ENCODE assay signal across 2 cellular contexts in the genomic region with DNA sequence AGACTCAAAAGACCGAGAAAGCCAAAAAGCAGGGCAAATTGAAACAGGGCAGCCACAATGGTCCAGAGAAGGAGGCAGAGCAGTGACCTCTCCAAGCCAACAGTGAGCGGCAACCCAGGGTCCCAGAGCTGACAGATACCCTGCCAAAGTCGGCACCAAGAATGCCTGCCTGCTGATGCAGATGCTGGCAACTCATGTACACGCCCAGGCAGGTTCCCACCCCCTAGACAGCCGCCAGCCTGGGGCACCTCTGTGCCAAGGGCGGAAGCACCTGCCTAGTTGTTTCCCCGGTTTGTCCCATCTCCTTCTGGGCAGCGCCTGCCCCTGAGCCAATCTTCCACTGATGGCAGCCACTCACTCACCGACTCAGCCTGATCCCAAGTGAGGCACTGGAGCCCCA.
TF ChIP-seq lines count a peak whose summit lies in the region.

No MANE protein-coding gene starts in this region.

TF ChIP-seq in GM23338, 12 proteins besides CTCF, POLR2A, EP300 and RAD21 (continued from another document):
- TF ChIP-seq, protein P1, sequence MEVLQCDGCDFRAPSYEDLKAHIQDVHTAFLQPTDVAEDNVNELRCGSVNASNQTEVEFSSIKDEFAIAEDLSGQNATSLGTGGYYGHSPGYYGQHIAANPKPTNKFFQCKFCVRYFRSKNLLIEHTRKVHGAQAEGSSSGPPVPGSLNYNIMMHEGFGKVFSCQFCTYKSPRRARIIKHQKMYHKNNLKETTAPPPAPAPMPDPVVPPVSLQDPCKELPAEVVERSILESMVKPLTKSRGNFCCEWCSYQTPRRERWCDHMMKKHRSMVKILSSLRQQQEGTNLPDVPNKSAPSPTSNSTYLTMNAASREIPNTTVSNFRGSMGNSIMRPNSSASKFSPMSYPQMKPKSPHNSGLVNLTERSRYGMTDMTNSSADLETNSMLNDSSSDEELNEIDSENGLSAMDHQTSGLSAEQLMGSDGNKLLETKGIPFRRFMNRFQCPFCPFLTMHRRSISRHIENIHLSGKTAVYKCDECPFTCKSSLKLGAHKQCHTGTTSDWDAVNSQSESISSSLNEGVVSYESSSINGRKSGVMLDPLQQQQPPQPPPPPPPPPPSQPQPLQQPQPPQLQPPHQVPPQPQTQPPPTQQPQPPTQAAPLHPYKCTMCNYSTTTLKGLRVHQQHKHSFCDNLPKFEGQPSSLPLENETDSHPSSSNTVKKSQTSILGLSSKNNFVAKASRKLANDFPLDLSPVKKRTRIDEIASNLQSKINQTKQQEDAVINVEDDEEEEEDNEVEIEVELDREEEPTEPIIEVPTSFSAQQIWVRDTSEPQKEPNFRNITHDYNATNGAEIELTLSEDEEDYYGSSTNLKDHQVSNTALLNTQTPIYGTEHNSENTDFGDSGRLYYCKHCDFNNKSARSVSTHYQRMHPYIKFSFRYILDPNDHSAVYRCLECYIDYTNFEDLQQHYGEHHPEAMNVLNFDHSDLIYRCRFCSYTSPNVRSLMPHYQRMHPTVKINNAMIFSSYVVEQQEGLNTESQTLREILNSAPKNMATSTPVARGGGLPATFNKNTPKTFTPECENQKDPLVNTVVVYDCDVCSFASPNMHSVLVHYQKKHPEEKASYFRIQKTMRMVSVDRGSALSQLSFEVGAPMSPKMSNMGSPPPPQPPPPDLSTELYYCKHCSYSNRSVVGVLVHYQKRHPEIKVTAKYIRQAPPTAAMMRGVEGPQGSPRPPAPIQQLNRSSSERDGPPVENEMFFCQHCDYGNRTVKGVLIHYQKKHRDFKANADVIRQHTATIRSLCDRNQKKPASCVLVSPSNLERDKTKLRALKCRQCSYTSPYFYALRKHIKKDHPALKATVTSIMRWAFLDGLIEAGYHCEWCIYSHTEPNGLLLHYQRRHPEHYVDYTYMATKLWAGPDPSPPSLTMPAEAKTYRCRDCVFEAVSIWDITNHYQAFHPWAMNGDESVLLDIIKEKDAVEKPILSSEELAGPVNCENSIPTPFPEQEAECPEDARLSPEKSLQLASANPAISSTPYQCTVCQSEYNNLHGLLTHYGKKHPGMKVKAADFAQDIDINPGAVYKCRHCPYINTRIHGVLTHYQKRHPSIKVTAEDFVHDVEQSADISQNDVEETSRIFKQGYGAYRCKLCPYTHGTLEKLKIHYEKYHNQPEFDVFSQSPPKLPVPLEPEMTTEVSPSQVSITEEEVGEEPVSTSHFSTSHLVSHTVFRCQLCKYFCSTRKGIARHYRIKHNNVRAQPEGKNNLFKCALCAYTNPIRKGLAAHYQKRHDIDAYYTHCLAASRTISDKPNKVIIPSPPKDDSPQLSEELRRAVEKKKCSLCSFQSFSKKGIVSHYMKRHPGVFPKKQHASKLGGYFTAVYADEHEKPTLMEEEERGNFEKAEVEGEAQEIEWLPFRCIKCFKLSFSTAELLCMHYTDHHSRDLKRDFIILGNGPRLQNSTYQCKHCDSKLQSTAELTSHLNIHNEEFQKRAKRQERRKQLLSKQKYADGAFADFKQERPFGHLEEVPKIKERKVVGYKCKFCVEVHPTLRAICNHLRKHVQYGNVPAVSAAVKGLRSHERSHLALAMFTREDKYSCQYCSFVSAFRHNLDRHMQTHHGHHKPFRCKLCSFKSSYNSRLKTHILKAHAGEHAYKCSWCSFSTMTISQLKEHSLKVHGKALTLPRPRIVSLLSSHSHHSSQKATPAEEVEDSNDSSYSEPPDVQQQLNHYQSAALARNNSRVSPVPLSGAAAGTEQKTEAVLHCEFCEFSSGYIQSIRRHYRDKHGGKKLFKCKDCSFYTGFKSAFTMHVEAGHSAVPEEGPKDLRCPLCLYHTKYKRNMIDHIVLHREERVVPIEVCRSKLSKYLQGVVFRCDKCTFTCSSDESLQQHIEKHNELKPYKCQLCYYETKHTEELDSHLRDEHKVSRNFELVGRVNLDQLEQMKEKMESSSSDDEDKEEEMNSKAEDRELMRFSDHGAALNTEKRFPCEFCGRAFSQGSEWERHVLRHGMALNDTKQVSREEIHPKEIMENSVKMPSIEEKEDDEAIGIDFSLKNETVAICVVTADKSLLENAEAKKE (CRISPR knock-in tag; IDR thresholded peaks at IDR 0.05), result no peak
- TF ChIP-seq EZH2phosphoT487 (IDR thresholded peaks at IDR 0.05; ENCODE audit: unreplicated experiment), result no peak
- no peak for TF ChIP-seq JUNB (IDR thresholded peaks at IDR 0.05; ENCODE audit: unreplicated experiment)
- TF ChIP-seq ZNF331 (CRISPR knock-in tag; IDR thresholded peaks at IDR 0.05; ENCODE audit: low read depth), result no peak
- TF ChIP-seq, protein P2, sequence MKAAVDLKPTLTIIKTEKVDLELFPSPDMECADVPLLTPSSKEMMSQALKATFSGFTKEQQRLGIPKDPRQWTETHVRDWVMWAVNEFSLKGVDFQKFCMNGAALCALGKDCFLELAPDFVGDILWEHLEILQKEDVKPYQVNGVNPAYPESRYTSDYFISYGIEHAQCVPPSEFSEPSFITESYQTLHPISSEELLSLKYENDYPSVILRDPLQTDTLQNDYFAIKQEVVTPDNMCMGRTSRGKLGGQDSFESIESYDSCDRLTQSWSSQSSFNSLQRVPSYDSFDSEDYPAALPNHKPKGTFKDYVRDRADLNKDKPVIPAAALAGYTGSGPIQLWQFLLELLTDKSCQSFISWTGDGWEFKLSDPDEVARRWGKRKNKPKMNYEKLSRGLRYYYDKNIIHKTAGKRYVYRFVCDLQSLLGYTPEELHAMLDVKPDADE (IDR thresholded peaks at IDR 0.05), result no peak
- no peak for TF ChIP-seq EZH2 (IDR thresholded peaks at IDR 0.05; ENCODE audit: low read depth, unreplicated experiment)
- no peak for TF ChIP-seq STAT1 (IDR thresholded peaks at IDR 0.05; ENCODE audit: unreplicated experiment)
- TF ChIP-seq NANOG (IDR thresholded peaks at IDR 0.05; ENCODE audit: borderline replicate concordance), result no peak
TF ChIP-seq in GM23338: peak in this region for 0.

TF ChIP-seq in WTC11, 78 proteins besides CTCF, POLR2A, EP300 and RAD21 (continued from another document):
- TF ChIP-seq GRHL2 (CRISPR knock-in tag; IDR thresholded peaks at IDR 0.05; ENCODE audit: insufficient replicate concordance, severe bottlenecking) (no peak), ELF4 (CRISPR knock-in tag; IDR thresholded peaks at IDR 0.05; ENCODE audit: low read depth) (no peak), ETV6 (CRISPR knock-in tag; IDR thresholded peaks at IDR 0.05) (no peak), SMAD3 (CRISPR knock-in tag; IDR thresholded peaks at IDR 0.05; ENCODE audit: borderline replicate concordance) (no peak), GABPB1 (CRISPR knock-in tag; IDR thresholded peaks at IDR 0.05) (no peak), ESRRA (CRISPR knock-in tag; IDR thresholded peaks at IDR 0.05; ENCODE audit: borderline replicate concordance) (no peak)
- TF ChIP-seq, protein P3, sequence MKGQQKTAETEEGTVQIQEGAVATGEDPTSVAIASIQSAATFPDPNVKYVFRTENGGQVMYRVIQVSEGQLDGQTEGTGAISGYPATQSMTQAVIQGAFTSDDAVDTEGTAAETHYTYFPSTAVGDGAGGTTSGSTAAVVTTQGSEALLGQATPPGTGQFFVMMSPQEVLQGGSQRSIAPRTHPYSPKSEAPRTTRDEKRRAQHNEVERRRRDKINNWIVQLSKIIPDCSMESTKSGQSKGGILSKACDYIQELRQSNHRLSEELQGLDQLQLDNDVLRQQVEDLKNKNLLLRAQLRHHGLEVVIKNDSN (CRISPR knock-in tag; IDR thresholded peaks at IDR 0.05), result no peak
